ENCODE assay signal across 1 cellular context in genomic region chr6:151448623-151449022, GRCh38.
TF ChIP-seq lines count a peak whose summit lies in the region.

No MANE protein-coding gene starts in this region.

TF ChIP-seq in WTC11, 78 proteins besides CTCF, POLR2A, EP300 and RAD21 (continued from another document):
- TF ChIP-seq FOXJ3 (CRISPR knock-in tag; IDR thresholded peaks at IDR 0.05; ENCODE audit: borderline replicate concordance), result no peak
- no peak for TF ChIP-seq RELA (CRISPR knock-in tag; IDR thresholded peaks at IDR 0.05; ENCODE audit: borderline replicate concordance)
- TF ChIP-seq SP1 (CRISPR knock-in tag; conservative IDR thresholded peaks at IDR 0.05), result no peak
